In the genomic region with DNA sequence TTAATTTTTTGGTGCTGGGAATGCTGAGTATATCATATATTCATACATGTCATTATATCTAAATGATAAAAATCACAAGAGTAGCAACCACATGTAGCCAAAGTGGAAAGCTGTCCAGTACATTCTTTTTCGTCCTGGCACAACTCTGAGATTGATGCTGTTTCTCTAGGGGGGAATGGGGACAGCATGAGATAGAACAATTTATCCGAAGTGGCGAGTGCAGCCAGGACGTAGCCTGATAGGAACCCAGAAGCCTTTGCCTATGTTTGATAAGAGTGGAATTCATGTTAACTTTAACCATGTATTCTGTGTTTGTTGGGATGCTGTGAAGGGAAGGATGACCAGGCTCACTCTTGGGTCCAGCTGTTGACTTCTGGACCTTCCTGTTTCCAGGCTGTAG, we compare ENCODE assay signal across 22 cellular contexts. TPM values are rescaled to one million over a fixed set of nuclear protein-coding genes. Genes with fewer than 3 reads are reported as not detected.
A peak's percentile ranks its signal among the peaks of the same experiment; 100 is the strongest.
DNase-seq lines count a peak whose midpoint lies in the region; ATAC-seq, FAIRE-seq and TF ChIP-seq lines count a peak whose summit lies in the region.
"Had no signal": no experiment of that assay in that cellular context is flagged by ENCODE, and none has a peak within 500 bp of the region (broad histone marks: within the 10 kb centered on the region; RNA-seq: fewer than 3 reads in every experiment).

No MANE protein-coding gene starts in this region.

- H3K9me3 ChIP-seq in heart right ventricle (no peaks in the 10 kb centered on the region), right cardiac atrium (ENCODE audit: control insufficient read depth, low read length) (no peaks in the 10 kb centered on the region)
- H3K9me3 ChIP-seq: BLaER1, Caco-2 had no signal

- H3K4me1 ChIP-seq in heart right ventricle (peaks cover 12 to 82% (median 53%) of the 10 kb centered on the region in 9 donors), right cardiac atrium (ENCODE audit: control insufficient read depth, insufficient read depth, low read length) (peaks cover 21% of the 10 kb centered on the region)
- H3K4me1 ChIP-seq: BLaER1 had no signal

- WGBS in heart right ventricle, 2 donors = 24 to 25% methylated on average over 4 of the region's 4 CpGs
- 39% methylated on average over 4 of the region's 4 CpGs for WGBS in right cardiac atrium

- H3K4me3 ChIP-seq in heart right ventricle = no peak overlapping the region
- no peak overlapping the region for H3K4me3 ChIP-seq in right cardiac atrium (ENCODE audit: low read length)
- H3K4me3 ChIP-seq: BLaER1, GM23248 had no signal

- FAIRE-seq in GM19239 (lab: Jason Lieb, UNC) = no peak
- FAIRE-seq: A204.1, G401.6, GM12892, H1 had no signal

- intact Hi-C loops in Right ventricle myocardium inferior (cut with DNase I) = no loop called here
- intact Hi-C loops in cardiac septum (cut with DNase I) = no loop called here
- intact Hi-C loops in heart right ventricle (cut with DNase I) = no loop called here
- intact Hi-C loops in right cardiac atrium (cut with DNase I) = no loop called here

- DNase-seq in Right ventricle myocardium inferior (ENCODE audit: missing footprints) (no peak), cardiac septum (ENCODE audit: low spot score) (no peak), heart right ventricle (no peak), right cardiac atrium (no peak), globus pallidus (ENCODE audit: low spot score) (no peak), NAMALWA (ENCODE audit: low spot score) (no peak), GM19239 (ENCODE audit: insufficient read length, low spot score) (no peak)
- DNase-seq: Caco-2; CD4-positive, CD25-positive, alpha-beta regulatory T cell; CD8-positive, alpha-beta T cell; DMS153; DND-41; GM23248; H7; HCEC 1CT had no signal

- ATAC-seq in Right ventricle myocardium inferior (peak; percentile 38), heart right ventricle (peak in 5 of 8 donors; percentile 6 to 72 (median 31)), right cardiac atrium (peak; percentile 30 to 57)
- ATAC-seq: CD8-positive, alpha-beta T cell had no signal

- no peak for TF ChIP-seq CTCF in heart right ventricle (IDR thresholded peaks at IDR 0.05)

- H3K27me3 ChIP-seq in heart right ventricle = no peaks in the 10 kb centered on the region
- no peaks in the 10 kb centered on the region for H3K27me3 ChIP-seq in right cardiac atrium (ENCODE audit: control insufficient read depth, insufficient read depth)
- H3K27me3 ChIP-seq: BLaER1 had no signal

- H3K27ac ChIP-seq in heart right ventricle (no peak overlapping the region), right cardiac atrium (ENCODE audit: low read length) (no peak overlapping the region)
- H3K27ac ChIP-seq: 22Rv1, BLaER1, C4-2B, GM23248 had no signal

- no peaks in the 10 kb centered on the region for H3K36me3 ChIP-seq in heart right ventricle

RNA-seq across cellular contexts. Expression of gene PTPRG, which starts 20.9 kb away (rescaled TPM):
- total RNA-seq in Right ventricle myocardium inferior (34.1 TPM), cardiac septum (34.3 TPM), heart right ventricle (10 to 100 TPM; 25.8 to 38.3 (median 33.1) TPM), right cardiac atrium (10 to 100 TPM; 32.0 to 50.7 (median 34.0) TPM)
- polyA plus RNA-seq in heart right ventricle (10 to 100 TPM; 10.1 to 10.5 TPM), right cardiac atrium (8.6 TPM)
- total RNA-seq: CD4-positive, CD25-positive, alpha-beta regulatory T cell; CD8-positive, alpha-beta T cell had no signal
- polyA plus RNA-seq: CD4-positive, CD25-positive, alpha-beta regulatory T cell had no signal
